In genomic region chr17:72870437-72870985, GRCh38 we compare ENCODE assay signal across 28 cellular contexts.
"Had no signal": no experiment of that assay in that cellular context is flagged by ENCODE, and none has a peak within 500 bp of the region (broad histone marks: within the 10 kb centered on the region; RNA-seq: fewer than 3 reads in every experiment).

No MANE protein-coding gene starts in this region.

- H3K9me3 Mint-ChIP-seq: neural crest cell had no signal

- H3K4me3 Mint-ChIP-seq: immature natural killer cell; naive thymus-derived CD8-positive, alpha-beta T cell; nephron; neural crest cell; stimulated activated memory B cell treated with anti-CD40 and anti-IgM and Interleukin-4, amounts not matched to agents 10 μg/mL and 1 μg/mL and 100 μg/mL, for 72 hours; stimulated activated naive CD8-positive, alpha-beta T cell treated with anti-CD3 and anti-CD28 coated beads, Interleukin-15, amount 100 ng/mL, for 72 hours had no signal

- H3K9me3 ChIP-seq: left lung, lower lobe of right lung, neutrophil, right atrium auricular region, right lobe of liver, transverse colon, upper lobe of left lung had no signal

- H3K36me3 ChIP-seq: lower lobe of right lung, right atrium auricular region, right lobe of liver, transverse colon, upper lobe of left lung had no signal

- H3K4me1 ChIP-seq: left lung, lower lobe of right lung, parathyroid adenoma, right atrium auricular region, right lobe of liver, transverse colon, upper lobe of left lung had no signal

- DNase-seq: hypothalamus; immature natural killer cell; kidney; left colon; left lung; lower lobe of right lung; mammary epithelial cell; mesenchymal stem cell; naive thymus-derived CD8-positive, alpha-beta T cell; occipital lobe; right lobe of liver; stimulated activated CD4-positive, alpha-beta T cell treated with anti-CD3 and anti-CD28 coated beads, Interleukin-1b, Interleukin-23, amount 100 ng/mL, for 48 hours; stimulated activated CD4-positive, alpha-beta T cell treated with anti-CD3 and anti-CD28 coated beads, Interleukin-2, amount 100 ng/mL, for 48 hours; stimulated activated CD4-positive, alpha-beta T cell treated with anti-CD3 and anti-CD28 coated beads, Interleukin-4, amount 100 ng/mL, for 4 hours; stimulated activated CD8-positive, alpha-beta memory T cell treated with anti-CD3 and anti-CD28 coated beads, Interleukin-4, amount 100 ng/mL, for 48 hours; stimulated activated naive CD4-positive, alpha-beta T cell treated with Interleukin-2 at 50 U/mL for 16 hours; stimulated activated naive CD8-positive, alpha-beta T cell treated with anti-CD3 and anti-CD28 coated beads, Interleukin-15, amount 100 ng/mL, for 72 hours; substantia nigra; transverse colon; upper lobe of left lung had no signal

- H3K9ac ChIP-seq: parathyroid adenoma had no signal

- H3K79me2 ChIP-seq: parathyroid adenoma had no signal

- H3K4me3 ChIP-seq: left lung, lower lobe of right lung, right atrium auricular region, right lobe of liver, smooth muscle cell, transverse colon, upper lobe of left lung had no signal

- H3K4me2 ChIP-seq: smooth muscle cell had no signal

- H3K27me3 ChIP-seq: left lung, neutrophil, right atrium auricular region, right lobe of liver, transverse colon, upper lobe of left lung had no signal

- H3K27ac ChIP-seq: left lung, lower lobe of right lung, neutrophil, parathyroid adenoma, right atrium auricular region, right lobe of liver, transverse colon, upper lobe of left lung had no signal

- H2AFZ ChIP-seq: parathyroid adenoma had no signal

- H3K27me3 Mint-ChIP-seq: naive thymus-derived CD8-positive, alpha-beta T cell; stimulated activated memory B cell treated with anti-CD40 and anti-IgM and Interleukin-4, amounts not matched to agents 10 μg/mL and 1 μg/mL and 100 μg/mL, for 72 hours; stimulated activated naive CD8-positive, alpha-beta T cell treated with anti-CD3 and anti-CD28 coated beads, Interleukin-15, amount 100 ng/mL, for 72 hours had no signal

- H3K27ac Mint-ChIP-seq: immature natural killer cell; naive thymus-derived CD8-positive, alpha-beta T cell; nephron; stimulated activated memory B cell treated with anti-CD40 and anti-IgM and Interleukin-4, amounts not matched to agents 10 μg/mL and 1 μg/mL and 100 μg/mL, for 72 hours; stimulated activated naive CD8-positive, alpha-beta T cell treated with anti-CD3 and anti-CD28 coated beads, Interleukin-15, amount 100 ng/mL, for 72 hours had no signal

- ATAC-seq: left colon; left lung; lower lobe of right lung; naive thymus-derived CD8-positive, alpha-beta T cell; right lobe of liver; stimulated activated memory B cell treated with anti-CD40 and anti-IgM and Interleukin-4, amounts not matched to agents 10 μg/mL and 1 μg/mL and 100 μg/mL, for 72 hours; stimulated activated naive CD8-positive, alpha-beta T cell treated with anti-CD3 and anti-CD28 coated beads, Interleukin-15, amount 100 ng/mL, for 72 hours had no signal

- H3K4me1 Mint-ChIP-seq: immature natural killer cell; naive thymus-derived CD8-positive, alpha-beta T cell; nephron; neural crest cell had no signal

- FAIRE-seq: islet of Langerhans, kidney had no signal
